ENCODE assay signal across 8 cellular contexts in the genomic region with DNA sequence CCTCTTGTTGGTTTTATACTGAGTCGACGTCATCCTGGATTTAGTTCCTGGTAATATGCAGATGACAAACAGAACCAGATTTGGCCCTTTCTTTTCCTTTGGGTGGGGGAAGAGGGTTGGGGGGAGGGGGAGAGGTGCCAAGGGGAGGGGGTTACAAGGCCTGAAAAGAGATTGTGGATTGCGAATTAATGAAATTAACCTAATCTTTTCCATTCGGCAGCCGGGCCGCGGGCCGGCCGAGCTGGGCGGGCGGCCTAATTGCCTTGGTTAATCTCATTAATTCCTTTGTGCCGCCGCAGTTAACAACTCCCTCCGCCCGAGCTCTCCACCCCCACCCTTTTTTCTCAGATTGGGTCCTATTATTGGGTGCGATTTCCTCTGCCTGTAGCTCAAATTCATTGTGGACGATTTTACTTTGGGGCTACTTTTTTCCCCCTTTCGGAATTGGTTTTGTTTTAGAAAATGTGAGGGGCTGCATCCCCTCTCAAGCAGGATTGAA. TPM values are rescaled to one million over a fixed set of nuclear protein-coding genes. Genes with fewer than 3 reads are reported as not detected.
A peak's percentile ranks its signal among the peaks of the same experiment; 100 is the strongest.
DNase-seq lines count a peak whose midpoint lies in the region; ATAC-seq and TF ChIP-seq lines count a peak whose summit lies in the region.

No MANE protein-coding gene starts in this region.

- no peak for TF ChIP-seq CTCF in breast epithelium (IDR thresholded peaks at IDR 0.05)
- no peak for TF ChIP-seq CTCF in tibial nerve (IDR thresholded peaks at IDR 0.05)

- H2BK120ac ChIP-seq in mesenchymal stem cell (ENCODE audit: low read depth, low read length), result no peak overlapping the region

- no peak overlapping the region for H3K23ac ChIP-seq in mesenchymal stem cell (ENCODE audit: low read length in 2 of 2)

- H4K8ac ChIP-seq in mesenchymal stem cell (ENCODE audit: low read length), result no peak overlapping the region

- ATAC-seq in activated naive CD4-positive, alpha-beta T cell treated with anti-CD3 and anti-CD28 coated beads, Interleukin-2, amount 50 U/mL, for 72 hours, result no peak
- ATAC-seq in GM19328 (IDR thresholded peaks at IDR 0.05; ENCODE audit: unreplicated experiment), result no peak
- ATAC-seq in activated CD4-positive, CD25-positive, alpha-beta regulatory T cell treated with anti-CD3 and anti-CD28 coated beads, Interleukin-2, amount 50 U/mL, for 24 hours, result no peak

- H3K36me3 ChIP-seq in breast epithelium (no peaks in the 10 kb centered on the region), mesenchymal stem cell (ENCODE audit: control insufficient read depth in 1 of 2, insufficient read depth in 2 of 2, low read depth in 1 of 2, low read length in 2 of 2) (peaks cover 0 to 15% of the 10 kb centered on the region in 2 experiments), tibial nerve (no peaks in the 10 kb centered on the region)

- H3K27ac ChIP-seq in breast epithelium, result peak overlapping the region; percentile 77 to 88
- no peak overlapping the region for H3K27ac ChIP-seq in mesenchymal stem cell (ENCODE audit: low read length, poor library complexity, severe bottlenecking)
- H3K27ac ChIP-seq in tibial nerve, result peak overlapping the region in 1 of 4 donors; percentile 65

- CTCF ChIA-PET in activated naive CD4-positive, alpha-beta T cell treated with anti-CD3 and anti-CD28 coated beads, Interleukin-2, amount 10 ng/mL, durations not matched to agents 7 days and 5 days (lab: Charles Lee), result no interaction called here

- H3K14ac ChIP-seq in mesenchymal stem cell (ENCODE audit: low read length in 2 of 2), result no peak overlapping the region

- no peak overlapping the region for H2AK5ac ChIP-seq in mesenchymal stem cell (ENCODE audit: low read length, severe bottlenecking)

- no peak overlapping the region for H2BK15ac ChIP-seq in mesenchymal stem cell (ENCODE audit: low read depth, poor library complexity, severe bottlenecking)

- TF ChIP-seq EP300 in tibial nerve (IDR thresholded peaks at IDR 0.05), result no peak

- H2BK5ac ChIP-seq in mesenchymal stem cell (ENCODE audit: low read depth, low read length, poor library complexity, severe bottlenecking), result no peak overlapping the region

- H4K91ac ChIP-seq in mesenchymal stem cell (ENCODE audit: low read length), result no peak overlapping the region

- no peak overlapping the region for H3K4ac ChIP-seq in mesenchymal stem cell (ENCODE audit: low read depth in 1 of 2, low read length in 2 of 2)

- intact Hi-C loops in breast epithelium (cut with DNase I; ENCODE audit: low total_unique reads), result no loop called here

- H3K4me1 ChIP-seq in breast epithelium, result no peaks in the 10 kb centered on the region
- peaks cover 29% of the 10 kb centered on the region for H3K4me1 ChIP-seq in mesenchymal stem cell (ENCODE audit: control insufficient read depth, insufficient read depth, low read depth, low read length)
- H3K4me1 ChIP-seq in tibial nerve, result peaks cover 0 to 57% (median 17%) of the 10 kb centered on the region in 4 donors

- TF ChIP-seq POLR2A in breast epithelium (IDR thresholded peaks at IDR 0.05), result no peak
- TF ChIP-seq POLR2A in tibial nerve (IDR thresholded peaks at IDR 0.05), result no peak

- H3K18ac ChIP-seq in mesenchymal stem cell (ENCODE audit: low read depth in 1 of 2, low read length in 2 of 2), result no peak overlapping the region

- H3K27me3 ChIP-seq in breast epithelium, result peaks cover 3 to 64% of the 10 kb centered on the region in 2 donors
- H3K27me3 ChIP-seq in mesenchymal stem cell (ENCODE audit: control insufficient read depth in 1 of 2, insufficient read depth in 1 of 2, low read length in 2 of 2), result peaks cover 13 to 94% of the 10 kb centered on the region in 2 experiments
- H3K27me3 ChIP-seq in tibial nerve, result peaks cover 15 to 98% of the 10 kb centered on the region in 2 donors

- WGBS in mesenchymal stem cell, result 2% methylated on average over 16 of the region's 18 CpGs
- 8 to 9% methylated on average over 18 of the region's 18 CpGs for WGBS in tibial nerve, 2 donors

- H3K9me3 ChIP-seq in breast epithelium (no peaks in the 10 kb centered on the region), mesenchymal stem cell (ENCODE audit: control insufficient read depth, low read length) (no peaks in the 10 kb centered on the region), tibial nerve (no peaks in the 10 kb centered on the region)

- H3K4me1 Mint-ChIP-seq in activated naive CD4-positive, alpha-beta T cell treated with anti-CD3 and anti-CD28 coated beads, Interleukin-2, amount 10 ng/mL, durations not matched to agents 7 days and 5 days, result peaks cover 23% of the 10 kb centered on the region

- no peaks in the 10 kb centered on the region for H3K79me1 ChIP-seq in mesenchymal stem cell (replicated peaks; ENCODE audit: low read length, poor library complexity, severe bottlenecking)

- no peak overlapping the region for H2AFZ ChIP-seq in mesenchymal stem cell (ENCODE audit: low read depth, low read length)

- peak overlapping the region; percentile 62 for H3K27ac Mint-ChIP-seq in activated naive CD4-positive, alpha-beta T cell treated with anti-CD3 and anti-CD28 coated beads, Interleukin-2, amount 10 ng/mL, durations not matched to agents 7 days and 5 days
- no peak overlapping the region for H3K27ac Mint-ChIP-seq in activated naive CD4-positive, alpha-beta T cell treated with anti-CD3 and anti-CD28 coated beads, Interleukin-2, amount 50 U/mL, for 72 hours

- no peak for DNase-seq in activated naive CD4-positive, alpha-beta T cell treated with anti-CD3 and anti-CD28 coated beads, Interleukin-2, amount 10 ng/mL, durations not matched to agents 7 days and 5 days
- no peak for DNase-seq in activated naive CD4-positive, alpha-beta T cell treated with anti-CD3 and anti-CD28 coated beads, Interleukin-2, amount 50 U/mL, for 72 hours (ENCODE audit: low spot score in 2 of 2)
- DNase-seq in breast epithelium (ENCODE audit: low spot score in 2 of 2), result no peak
- DNase-seq in mesenchymal stem cell, result no peak
- no peak for DNase-seq in tibial nerve (ENCODE audit: low spot score in 2 of 2)
- no peak for DNase-seq in Kasumi-1 (lab: John Stamatoyannopoulos, UW)

- H3K9ac ChIP-seq in mesenchymal stem cell (ENCODE audit: low read length), result peak overlapping the region; percentile 93

- H3K4me3 Mint-ChIP-seq in activated naive CD4-positive, alpha-beta T cell treated with anti-CD3 and anti-CD28 coated beads, Interleukin-2, amount 10 ng/mL, durations not matched to agents 7 days and 5 days, result peak overlapping the region; percentile 43

- H3K4me3 ChIP-seq in breast epithelium (peak overlapping the region; percentile 61 to 93 (median 61)), mesenchymal stem cell (ENCODE audit: insufficient read depth in 1 of 2, low read depth in 1 of 2, low read length in 2 of 2) (peak overlapping the region in 1 of 2 experiments; percentile 87), tibial nerve (peak overlapping the region; percentile 30 to 63 (median 40))

- no peaks in the 10 kb centered on the region for H3K9me3 Mint-ChIP-seq in activated naive CD4-positive, alpha-beta T cell treated with anti-CD3 and anti-CD28 coated beads, Interleukin-2, amount 10 ng/mL, durations not matched to agents 7 days and 5 days
- no peaks in the 10 kb centered on the region for H3K9me3 Mint-ChIP-seq in activated naive CD4-positive, alpha-beta T cell treated with anti-CD3 and anti-CD28 coated beads, Interleukin-2, amount 50 U/mL, for 72 hours

- H3K36me3 Mint-ChIP-seq in activated naive CD4-positive, alpha-beta T cell treated with anti-CD3 and anti-CD28 coated beads, Interleukin-2, amount 10 ng/mL, durations not matched to agents 7 days and 5 days, result peaks cover 18% of the 10 kb centered on the region
- peaks cover 6 to 35% of the 10 kb centered on the region in 2 donors for H3K36me3 Mint-ChIP-seq in activated naive CD4-positive, alpha-beta T cell treated with anti-CD3 and anti-CD28 coated beads, Interleukin-2, amount 50 U/mL, for 72 hours

- no peak overlapping the region for H2BK12ac ChIP-seq in mesenchymal stem cell (ENCODE audit: low read length in 2 of 2)

- H3K27me3 Mint-ChIP-seq in activated naive CD4-positive, alpha-beta T cell treated with anti-CD3 and anti-CD28 coated beads, Interleukin-2, amount 10 ng/mL, durations not matched to agents 7 days and 5 days, result peaks cover 98% of the 10 kb centered on the region

- peak overlapping the region; percentile 89 for H3K4me2 ChIP-seq in mesenchymal stem cell (ENCODE audit: low read length, poor library complexity, severe bottlenecking)

RNA-seq across cellular contexts. Expression of a gene that starts 0.4 kb away (rescaled TPM):
- total RNA-seq in activated naive CD4-positive, alpha-beta T cell treated with anti-CD3 and anti-CD28 coated beads, Interleukin-2, amount 50 U/mL, for 72 hours, result not detected
- total RNA-seq in breast epithelium (10 to 100 TPM in 1 of 3 donors, 1 to 10 TPM in 2; 8.3 to 13.8 (median 9.8) TPM), tibial nerve (10 to 100 TPM in 1 of 4 donors, 1 to 10 TPM in 2, under 1 TPM in 1; 0.44 to 13.1 (median 2.2) TPM)
- polyA plus RNA-seq in mesenchymal stem cell (2013, experiment 1 of 2), result not detected
- polyA plus RNA-seq in mesenchymal stem cell (2013, experiment 2 of 2), result not detected
